ENCODE assay signal across 16 cellular contexts in genomic region chr16:50862818-50863672, GRCh38.
DNase-seq lines count a peak whose midpoint lies in the region; ATAC-seq and TF ChIP-seq lines count a peak whose summit lies in the region.
"Had no signal": no experiment of that assay in that cellular context is flagged by ENCODE, and none has a peak within 500 bp of the region (broad histone marks: within the 10 kb centered on the region; RNA-seq: fewer than 3 reads in every experiment).

No MANE protein-coding gene starts in this region.

- no peak overlapping the region for H3K27ac ChIP-seq in VCaP
- H3K27ac ChIP-seq: lower lobe of right lung, thoracic aorta had no signal

- no peak overlapping the region for H3K27ac Mint-ChIP-seq in osteocyte (ENCODE audit: unreplicated experiment)
- H3K27ac Mint-ChIP-seq: activated CD4-positive, alpha-beta memory T cell treated with anti-CD3 and anti-CD28 coated beads for 36 hours; B cell had no signal

- DNase-seq in GM10248 (ENCODE audit: extremely low spot score) = peak; percentile 6
- DNase-seq in head of caudate nucleus = peak; percentile 47 to 88 (median 76)
- peak; percentile 59 for DNase-seq in osteocyte (ENCODE audit: extremely low spot score, unreplicated experiment)
- DNase-seq in NCI-H2196 treated with DMSO at 0.1 percent for 48 hours (lab: John Stamatoyannopoulos, UW; ENCODE audit: unreplicated experiment) = no peak
- no peak for DNase-seq in NAMALWA (ENCODE audit: low spot score)
- no peak for DNase-seq in NK-92 (lab: John Stamatoyannopoulos, UW; ENCODE audit: unreplicated experiment)
- DNase-seq: activated CD4-positive, alpha-beta memory T cell treated with anti-CD3 and anti-CD28 coated beads for 36 hours; foreskin melanocyte; lower lobe of right lung; NCI-H187 treated with DMSO at 0.1 percent for 48 hours; NCI-H510A treated with DMSO at 0.1 percent for 48 hours; nephron progenitor cell had no signal

- H3K36me3 Mint-ChIP-seq in osteocyte (ENCODE audit: unreplicated experiment) = no peaks in the 10 kb centered on the region
- H3K36me3 Mint-ChIP-seq: activated CD4-positive, alpha-beta memory T cell treated with anti-CD3 and anti-CD28 coated beads for 36 hours had no signal

- no peak for ATAC-seq in GM18498 (IDR thresholded peaks at IDR 0.05; ENCODE audit: unreplicated experiment)

- H3K27me3 Mint-ChIP-seq in osteocyte (ENCODE audit: unreplicated experiment) = peaks cover 1% of the 10 kb centered on the region
- H3K27me3 Mint-ChIP-seq: B cell had no signal

- POLR2A ChIA-PET in GM10248 (lab: Yijun Ruan, JAX) = no interaction called here

- no peak for TF ChIP-seq CTCF in GM10248 (IDR thresholded peaks at IDR 0.05; ENCODE audit: control extremely low read depth, extremely low read depth, low read depth, missing control alignments)
- peak; percentile 20 for TF ChIP-seq CTCF in VCaP (conservative IDR thresholded peaks at IDR 0.05)
- TF ChIP-seq CTCF in osteocyte (IDR thresholded peaks at IDR 0.05) = no peak

- H3K4me1 Mint-ChIP-seq in osteocyte (ENCODE audit: unreplicated experiment) = peaks cover 13% of the 10 kb centered on the region
- H3K4me1 Mint-ChIP-seq: B cell had no signal

- CTCF ChIA-PET in GM10248 (lab: Yijun Ruan, JAX) = no interaction called here

- no peaks in the 10 kb centered on the region for H3K9me3 Mint-ChIP-seq in osteocyte (ENCODE audit: unreplicated experiment)
- H3K9me3 Mint-ChIP-seq: activated CD4-positive, alpha-beta memory T cell treated with anti-CD3 and anti-CD28 coated beads for 36 hours had no signal

- intact Hi-C loops in head of caudate nucleus (cut with DNase I) = loop anchor here (10.0 kb wide), 1 partner anchor 292 kb away; the partner anchor contains the start of gene SALL1

- no peak overlapping the region for H3K4me3 Mint-ChIP-seq in osteocyte (ENCODE audit: unreplicated experiment)
- H3K4me3 Mint-ChIP-seq: activated CD4-positive, alpha-beta memory T cell treated with anti-CD3 and anti-CD28 coated beads for 36 hours; B cell; nephron progenitor cell had no signal

Comparison
In these comparisons a context has a peak if more than half of its experiments do, and no peak if none do; other contexts are left out.
1. DNase-seq: peak in GM10248 (single experiment), head of caudate nucleus (42 of 42) and osteocyte (single experiment); none in NCI-H2196 treated with DMSO at 0.1 percent for 48 hours (single experiment), NAMALWA (single experiment) and NK-92 (single experiment).